In genomic region chr1:28509705-28510349, GRCh38 we compare ENCODE assay signal across 9 cellular contexts. TPM values are rescaled to one million over a fixed set of nuclear protein-coding genes. Genes with fewer than 3 reads are reported as not detected.
A peak's percentile ranks its signal among the peaks of the same experiment; 100 is the strongest.
DNase-seq lines count a peak whose midpoint lies in the region; ATAC-seq and TF ChIP-seq lines count a peak whose summit lies in the region.
"Had no signal": no experiment of that assay in that cellular context is flagged by ENCODE, and none has a peak within 500 bp of the region (broad histone marks: within the 10 kb centered on the region; RNA-seq: fewer than 3 reads in every experiment).

No MANE protein-coding gene starts in this region.

- ATAC-seq in natural killer cell (no peak), GM19397 (IDR thresholded peaks at IDR 0.05; ENCODE audit: unreplicated experiment) (no peak), GM18498 (IDR thresholded peaks at IDR 0.05; ENCODE audit: unreplicated experiment) (no peak), GM21619 (IDR thresholded peaks at IDR 0.05; ENCODE audit: unreplicated experiment) (no peak)

- H3K27me3 ChIP-seq in DOHH2 (ENCODE audit: control insufficient read depth, low read length): no peaks in the 10 kb centered on the region; the same call in 1 of the 2 replicates
- H3K27me3 ChIP-seq in mammary epithelial cell (ENCODE audit: insufficient read depth, low read length): no peaks in the 10 kb centered on the region
- no peaks in the 10 kb centered on the region for H3K27me3 ChIP-seq in right atrium auricular region

- no peak for TF ChIP-seq CTCF in DOHH2 (IDR thresholded peaks at IDR 0.05; ENCODE audit: low read depth, low read length, poor library complexity, severe bottlenecking)
- no peak for TF ChIP-seq CTCF in mammary epithelial cell (conservative IDR thresholded peaks at IDR 0.05 in 1 of 2, IDR thresholded peaks at IDR 0.05 in 1 of 2; ENCODE audit: extremely low read depth in 1 of 2, insufficient read depth in 1 of 2, low read depth in 1 of 2, low read length in 2 of 2)
- no peak for TF ChIP-seq CTCF in natural killer cell (IDR thresholded peaks at IDR 0.05)
- TF ChIP-seq CTCF in right atrium auricular region (IDR thresholded peaks at IDR 0.05): no peak

- H3K79me2 ChIP-seq in DOHH2 (ENCODE audit: control insufficient read depth, low read length): peaks cover 47% of the 10 kb centered on the region
- H3K79me2 ChIP-seq in mammary epithelial cell (ENCODE audit: insufficient read depth, low read length): peaks cover 44% of the 10 kb centered on the region
- H3K79me2 ChIP-seq: parathyroid adenoma had no signal

- H3K9me3 ChIP-seq in DOHH2 (ENCODE audit: control insufficient read depth, insufficient read depth, low read length): no peaks in the 10 kb centered on the region
- H3K9me3 ChIP-seq in mammary epithelial cell (replicated peaks; ENCODE audit: insufficient read depth, low read length): no peaks in the 10 kb centered on the region
- H3K9me3 ChIP-seq in right atrium auricular region: no peaks in the 10 kb centered on the region

- H3K4me3 ChIP-seq in DOHH2 (ENCODE audit: low read length) (peak overlapping the region; percentile 97), mammary epithelial cell (replicated peaks in 1 of 3; ENCODE audit: insufficient read depth in 1 of 3, low read depth in 2 of 3, low read length in 3 of 3) (no peak overlapping the region), right atrium auricular region (no peak overlapping the region)

- dilution Hi-C loops in mammary epithelial cell (cut with HindIII; ENCODE audit: low sequenced_read_pairs): no loop called here

- BruUV-seq in mammary epithelial cell (replicated peaks; lab: Mats Ljungman, UMichigan): no TSS peak

- H3K9me2 ChIP-seq in DOHH2 (replicated peaks; ENCODE audit: control insufficient read depth, low read length): no peaks in the 10 kb centered on the region

- H3K27me3 Mint-ChIP-seq in natural killer cell (ENCODE audit: low read depth in 2 of 2): no peaks in the 10 kb centered on the region

- H3K9me3 Mint-ChIP-seq in natural killer cell: no peaks in the 10 kb centered on the region

- no peaks in the 10 kb centered on the region for H4K20me1 ChIP-seq in DOHH2 (ENCODE audit: control insufficient read depth, insufficient read depth, low read depth, low read length)
- peaks cover 8% of the 10 kb centered on the region for H4K20me1 ChIP-seq in mammary epithelial cell (ENCODE audit: insufficient read depth, low read length)

- peaks cover 63 to 65% of the 10 kb centered on the region in 2 donors for H3K4me1 Mint-ChIP-seq in natural killer cell

- DNase-seq in RPMI8226 (peak; percentile 53), mammary epithelial cell (peak; percentile 44), natural killer cell (no peak), right atrium auricular region (ENCODE audit: low spot score) (no peak)

- H3K36me3 Mint-ChIP-seq in natural killer cell: no peaks in the 10 kb centered on the region

- peak overlapping the region; percentile 97 to 99 for H3K27ac Mint-ChIP-seq in natural killer cell

- in situ Hi-C loops in mammary epithelial cell (cut with MboI; ENCODE audit: low sequenced_read_pairs in 2 of 2): loop anchor here in 1 of 2 donors (10.0 kb wide), 1 partner anchor 265 kb away; no protein-coding TSS in a partner anchor

- H3F3A ChIP-seq in DOHH2 (ENCODE audit: control insufficient read depth, insufficient read depth): peaks cover 89% of the 10 kb centered on the region

- CTCF ChIA-PET in mammary epithelial cell (lab: Charles Lee; ENCODE audit: low non-redundant PET): no interaction called here

- 14% methylated on average over 8 of the region's 8 CpGs for WGBS in mammary epithelial cell (ENCODE audit: low coverage, missing lambda C conversion rate)

- peak overlapping the region; percentile 100 for H3K9ac ChIP-seq in mammary epithelial cell (ENCODE audit: insufficient read depth, low read length)
- H3K9ac ChIP-seq: parathyroid adenoma had no signal

- H3K4me1 ChIP-seq in DOHH2 (ENCODE audit: control insufficient read depth, low read length) (peaks cover 63% of the 10 kb centered on the region), mammary epithelial cell (ENCODE audit: insufficient read depth, low read length) (peaks cover 21% of the 10 kb centered on the region), right atrium auricular region (peaks cover 0 to 46% of the 10 kb centered on the region in 2 donors)
- H3K4me1 ChIP-seq: parathyroid adenoma had no signal

- peak overlapping the region; percentile 52 for H3K4me3 Mint-ChIP-seq in natural killer cell

- peak overlapping the region; percentile 93 for H3K27ac ChIP-seq in DOHH2 (ENCODE audit: low read depth, low read length)
- H3K27ac ChIP-seq in mammary epithelial cell (ENCODE audit: insufficient read depth, low read depth, low read length): peak overlapping the region; percentile 96
- H3K27ac ChIP-seq in right atrium auricular region: no peak overlapping the region
- H3K27ac ChIP-seq: parathyroid adenoma had no signal

- H3K36me3 ChIP-seq in DOHH2 (ENCODE audit: control insufficient read depth, low read length) (peaks cover 83% of the 10 kb centered on the region), mammary epithelial cell (ENCODE audit: insufficient read depth, low read length) (peaks cover 38% of the 10 kb centered on the region), right atrium auricular region (peaks cover 66% of the 10 kb centered on the region)

- H3K4me2 ChIP-seq in DOHH2 (ENCODE audit: low read length): peak overlapping the region; percentile 88
- H3K4me2 ChIP-seq in mammary epithelial cell (ENCODE audit: insufficient read depth, low read depth, low read length): peak overlapping the region; percentile 94

- H2AFZ ChIP-seq in mammary epithelial cell (ENCODE audit: low read depth, low read length): no peak overlapping the region
- H2AFZ ChIP-seq: parathyroid adenoma had no signal

- intact Hi-C loops in mammary epithelial cell (cut with micrococcal nuclease) (loop anchor here (5.0 kb wide), 1 partner anchor 263 kb away; no protein-coding TSS in a partner anchor), natural killer cell (cut with micrococcal nuclease) (loop anchor here (5.0 kb wide), 4 partner anchors 132 to 423 kb away; partner anchors contain the start of genes EYA3 and TAF12)

RNA-seq across cellular contexts. Expression of gene RCC1, which starts 4.0 kb away (rescaled TPM):
- total RNA-seq in mammary epithelial cell: 10 to 100 TPM; 21.2 to 46.0 TPM
- 52.3 TPM for polyA plus RNA-seq in mammary epithelial cell
- 54.2 TPM for polyA minus RNA-seq in mammary epithelial cell
- total RNA-seq in natural killer cell: 10 to 100 TPM; 15.9 to 23.7 (median 19.2) TPM
- total RNA-seq in right atrium auricular region: 1 to 10 TPM; 6.2 to 8.1 TPM

RNA-seq across cellular contexts. Expression of gene TRNAU1AP, which starts 43.1 kb away (rescaled TPM):
- total RNA-seq in mammary epithelial cell (10 to 100 TPM; 21.3 to 36.9 TPM), natural killer cell (10 to 100 TPM; 28.3 to 38.7 (median 32.1) TPM), right atrium auricular region (10 to 100 TPM in 1 of 2 donors, 1 to 10 TPM in 1; 7.4 to 12.6 TPM)
- 34.1 TPM for polyA plus RNA-seq in mammary epithelial cell
- polyA minus RNA-seq in mammary epithelial cell: 50.4 TPM

Comparison
In these comparisons a context has a peak if more than half of its experiments do, and no peak if none do; other contexts are left out.
1. H3K27ac ChIP-seq: peak in DOHH2 (single experiment) and mammary epithelial cell (single experiment); none in right atrium auricular region (0 of 2).
2. DNase-seq: peak in RPMI8226 (single experiment) and mammary epithelial cell (single experiment); none in natural killer cell (single experiment) and right atrium auricular region (single experiment).